ENCODE assay signal across 17 cellular contexts in genomic region chr6:105453968-105454367, GRCh38. TPM values are rescaled to one million over a fixed set of nuclear protein-coding genes. Genes with fewer than 3 reads are reported as not detected.
DNase-seq lines count a peak whose midpoint lies in the region; ATAC-seq, FAIRE-seq and TF ChIP-seq lines count a peak whose summit lies in the region.
"Had no signal": no experiment of that assay in that cellular context is flagged by ENCODE, and none has a peak within 500 bp of the region (broad histone marks: within the 10 kb centered on the region; RNA-seq: fewer than 3 reads in every experiment).

No MANE protein-coding gene starts in this region.

- H3K9me3 ChIP-seq in T-helper 17 cell (ENCODE audit: control insufficient read depth, low read length, poor library complexity, severe bottlenecking) (no peaks in the 10 kb centered on the region), PC-3 (ENCODE audit: low read length) (no peaks in the 10 kb centered on the region)
- H3K9me3 ChIP-seq: body of pancreas, gastroesophageal sphincter had no signal

- peak overlapping the region; percentile 80 for H3K4me3 Mint-ChIP-seq in activated CD8-positive, alpha-beta memory T cell treated with anti-CD3 and anti-CD28 coated beads, Interleukin-2, amount 10 ng/mL, durations not matched to agents 7 days and 5 days
- H3K4me3 Mint-ChIP-seq in T-helper 17 cell, result no peak overlapping the region
- H3K4me3 Mint-ChIP-seq in osteocyte (ENCODE audit: unreplicated experiment), result no peak overlapping the region
- H3K4me3 Mint-ChIP-seq: activated T-helper 1 cell treated with anti-CD3 and anti-CD28 coated beads, Interleukin-12 subunit alpha, Interleukin-12 subunit beta, Interleukin-2, Interleukin-4 antibody, amounts not matched to agents 30 ng/mL and 10 ng/mL and 1 ng/mL, durations not matched to agents 14 hours and 24 hours and 36 hours; nephron had no signal

- H4K20me1 ChIP-seq in PC-3 (ENCODE audit: low read length), result no peaks in the 10 kb centered on the region

- POLR2A ChIA-PET in PC-3 (lab: Charles Lee; ENCODE audit: unreplicated experiment), result no interaction called here

- no peak for TF ChIP-seq CTCF in osteocyte (IDR thresholded peaks at IDR 0.05)
- TF ChIP-seq CTCF in PC-3 (conservative IDR thresholded peaks at IDR 0.05; ENCODE audit: low read depth, low read length), result no peak

- no peak overlapping the region for H2AFZ ChIP-seq in PC-3 (ENCODE audit: low read length)

- BruUV-seq in PC-3 (replicated peaks; lab: Mats Ljungman, UMichigan), result no TSS peak

- H3K36me3 ChIP-seq in PC-3 (ENCODE audit: low read depth, low read length), result no peaks in the 10 kb centered on the region
- H3K36me3 ChIP-seq: gastroesophageal sphincter had no signal

- no peak for ATAC-seq in activated CD8-positive, alpha-beta memory T cell treated with anti-CD3 and anti-CD28 coated beads, Interleukin-2, amount 10 ng/mL, durations not matched to agents 7 days and 5 days
- no peak for ATAC-seq in T-helper 17 cell
- ATAC-seq in PC-3, result no peak
- ATAC-seq: body of pancreas, gastroesophageal sphincter had no signal

- no peaks in the 10 kb centered on the region for H3K79me2 ChIP-seq in PC-3 (ENCODE audit: low read length)

- CTCF ChIA-PET in activated CD8-positive, alpha-beta memory T cell treated with anti-CD3 and anti-CD28 coated beads, Interleukin-2, amount 10 ng/mL, durations not matched to agents 7 days and 5 days (lab: Charles Lee), result interaction anchor here (0.6 to 1.6 kb wide), 12 partner anchors 17 to 847 kb away, joined by 3 to 5 read pairs (median 3); partner anchors contain the start of gene PREP
- CTCF ChIA-PET in PC-3 (lab: Charles Lee), result no interaction called here

- H3K4me2 ChIP-seq in PC-3 (ENCODE audit: low read length), result no peak overlapping the region

- H3K9me3 Mint-ChIP-seq in activated CD8-positive, alpha-beta memory T cell treated with anti-CD3 and anti-CD28 coated beads, Interleukin-2, amount 10 ng/mL, durations not matched to agents 7 days and 5 days (ENCODE audit: low read depth), result peaks cover 2% of the 10 kb centered on the region
- no peaks in the 10 kb centered on the region for H3K9me3 Mint-ChIP-seq in osteocyte (ENCODE audit: unreplicated experiment)
- H3K9me3 Mint-ChIP-seq: activated T-helper 1 cell treated with anti-CD3 and anti-CD28 coated beads, Interleukin-12 subunit alpha, Interleukin-12 subunit beta, Interleukin-2, Interleukin-4 antibody, amounts not matched to agents 30 ng/mL and 10 ng/mL and 1 ng/mL, durations not matched to agents 14 hours and 24 hours and 36 hours; nephron had no signal

- H3K27ac ChIP-seq in skin epidermis (peak overlapping the region in 13 of 21 experiments; percentile 13 to 87 (median 59)), PC-3 (ENCODE audit: low read length) (no peak overlapping the region)
- H3K27ac ChIP-seq: body of pancreas had no signal

- peaks cover 5% of the 10 kb centered on the region for H3K4me1 ChIP-seq in PC-3 (ENCODE audit: insufficient read depth, low read length)
- H3K4me1 ChIP-seq: body of pancreas, gastroesophageal sphincter had no signal

- no peaks in the 10 kb centered on the region for H3K9me2 ChIP-seq in PC-3 (replicated peaks; ENCODE audit: low read length)

- H3K4me3 ChIP-seq in skin epidermis (no peak overlapping the region), PC-3 (ENCODE audit: low read length) (no peak overlapping the region)
- H3K4me3 ChIP-seq: body of pancreas, gastroesophageal sphincter had no signal

- intact Hi-C loops in PC-3 (cut with micrococcal nuclease), result no loop called here

- H3K27me3 ChIP-seq in PC-3 (ENCODE audit: low read length), result no peaks in the 10 kb centered on the region
- H3K27me3 ChIP-seq: gastroesophageal sphincter had no signal

- H3K27me3 Mint-ChIP-seq in activated CD8-positive, alpha-beta memory T cell treated with anti-CD3 and anti-CD28 coated beads, Interleukin-2, amount 10 ng/mL, durations not matched to agents 7 days and 5 days, result no peaks in the 10 kb centered on the region
- H3K27me3 Mint-ChIP-seq in T-helper 17 cell, result peaks cover 40% of the 10 kb centered on the region
- H3K27me3 Mint-ChIP-seq in osteocyte (ENCODE audit: unreplicated experiment), result peaks cover 2% of the 10 kb centered on the region

- peaks cover 25% of the 10 kb centered on the region for H3K36me3 Mint-ChIP-seq in activated CD8-positive, alpha-beta memory T cell treated with anti-CD3 and anti-CD28 coated beads, Interleukin-2, amount 10 ng/mL, durations not matched to agents 7 days and 5 days
- H3K36me3 Mint-ChIP-seq in T-helper 17 cell (ENCODE audit: low read depth) (no peaks in the 10 kb centered on the region), osteocyte (ENCODE audit: unreplicated experiment) (no peaks in the 10 kb centered on the region)

- no peak for DNase-seq in activated CD8-positive, alpha-beta memory T cell treated with anti-CD3 and anti-CD28 coated beads, Interleukin-2, amount 10 ng/mL, durations not matched to agents 7 days and 5 days
- no peak for DNase-seq in activated CD8-positive, alpha-beta memory T cell treated with anti-CD3 and anti-CD28 coated beads, Interleukin-2, amount 50 U/mL, for 48 hours
- DNase-seq in T-helper 17 cell (no peak), foreskin melanocyte (peak; percentile 95), osteocyte (ENCODE audit: extremely low spot score, unreplicated experiment) (no peak), GM19239 (ENCODE audit: insufficient read length, low spot score) (no peak), PC-3 (no peak)
- DNase-seq: activated CD4-positive, CD25-positive, alpha-beta regulatory T cell treated with anti-CD3 and anti-CD28 coated beads, Interleukin-2, amount 50 U/mL, for 72 hours; IMR-90 had no signal

- H3K27ac Mint-ChIP-seq in activated CD8-positive, alpha-beta memory T cell treated with anti-CD3 and anti-CD28 coated beads, Interleukin-2, amount 10 ng/mL, durations not matched to agents 7 days and 5 days, result peak overlapping the region; percentile 96
- peak overlapping the region; percentile 71 for H3K27ac Mint-ChIP-seq in T-helper 17 cell
- no peak overlapping the region for H3K27ac Mint-ChIP-seq in osteocyte (ENCODE audit: unreplicated experiment)
- H3K27ac Mint-ChIP-seq: activated T-helper 1 cell treated with anti-CD3 and anti-CD28 coated beads, Interleukin-12 subunit alpha, Interleukin-12 subunit beta, Interleukin-2, Interleukin-4 antibody, amounts not matched to agents 30 ng/mL and 10 ng/mL and 1 ng/mL, durations not matched to agents 14 hours and 24 hours and 36 hours; nephron had no signal

- H3F3A ChIP-seq in PC-3 (ENCODE audit: low read length, unreplicated experiment), result no peaks in the 10 kb centered on the region

- no peak for FAIRE-seq in GM19239 (lab: Jason Lieb, UNC)
- FAIRE-seq: A204.1, D721Med, endometrium had no signal

- H3K4me1 Mint-ChIP-seq in activated CD8-positive, alpha-beta memory T cell treated with anti-CD3 and anti-CD28 coated beads, Interleukin-2, amount 10 ng/mL, durations not matched to agents 7 days and 5 days, result peaks cover 56% of the 10 kb centered on the region
- H3K4me1 Mint-ChIP-seq in T-helper 17 cell (peaks cover 12% of the 10 kb centered on the region), osteocyte (ENCODE audit: unreplicated experiment) (no peaks in the 10 kb centered on the region)
- H3K4me1 Mint-ChIP-seq: nephron had no signal

- no peak overlapping the region for H3K9ac ChIP-seq in PC-3 (ENCODE audit: low read length)

RNA-seq across cellular contexts. Expression of gene PREP, which starts 51.1 kb away (rescaled TPM):
- total RNA-seq in activated CD8-positive, alpha-beta memory T cell treated with anti-CD3 and anti-CD28 coated beads, Interleukin-2, amount 10 ng/mL, durations not matched to agents 7 days and 5 days, result 10 to 100 TPM; 44.1 to 52.9 TPM
- total RNA-seq in T-helper 17 cell (10 to 100 TPM; 26.2 to 27.8 TPM), osteocyte (35.7 and 36.9 TPM in 2 replicates), PC-3 (2014; rRNA removed) (16.9 and 18.5 TPM in 2 replicates)
